8 cellular contexts compared by ENCODE assay signal in genomic region chr1:19250629-19251304, GRCh38. TPM values are rescaled to one million over a fixed set of nuclear protein-coding genes. Genes with fewer than 3 reads are reported as not detected.
DNase-seq lines count a peak whose midpoint lies in the region; ATAC-seq and TF ChIP-seq lines count a peak whose summit lies in the region.

No MANE protein-coding gene starts in this region.

- peaks cover 27% of the 10 kb centered on the region for H3K4me1 ChIP-seq in DOHH2 (ENCODE audit: control insufficient read depth, low read length)

- peaks cover 99% of the 10 kb centered on the region for H3K79me2 ChIP-seq in DOHH2 (ENCODE audit: control insufficient read depth, low read length)

- H3K27ac ChIP-seq in DOHH2 (ENCODE audit: low read depth, low read length) (peak overlapping the region; percentile 84), dorsolateral prefrontal cortex (peak overlapping the region in 53 of 59 donors; percentile 80 to 100 (median 98))

- TF ChIP-seq CTCF in DOHH2 (IDR thresholded peaks at IDR 0.05; ENCODE audit: low read depth, low read length, poor library complexity, severe bottlenecking) (no peak), NB4 (IDR thresholded peaks at IDR 0.05; ENCODE audit: low read depth, low read length) (no peak), dorsolateral prefrontal cortex (IDR thresholded peaks at IDR 0.05 in 54 of 56, conservative IDR thresholded peaks at IDR 0.05 in 2 of 56; ENCODE audit: low read depth in 1 of 56, partially characterized antibody in 56 of 56) (no peak), neural crest cell (conservative IDR thresholded peaks at IDR 0.05) (no peak)

- no peaks in the 10 kb centered on the region for H3K9me3 ChIP-seq in DOHH2 (ENCODE audit: control insufficient read depth, insufficient read depth, low read length)

- H3K4me2 ChIP-seq in DOHH2 (ENCODE audit: low read length) = peak overlapping the region; percentile 76

- no peak for TF ChIP-seq POLR2A in NB4 (IDR thresholded peaks at IDR 0.05; ENCODE audit: extremely low read depth, insufficient read length)

- H3K9me3 Mint-ChIP-seq in neural crest cell = no peaks in the 10 kb centered on the region

- peaks cover 63% of the 10 kb centered on the region for H3K36me3 ChIP-seq in DOHH2 (ENCODE audit: control insufficient read depth, low read length)

- H3K27me3 Mint-ChIP-seq in neural crest cell (ENCODE audit: low read depth) = no peaks in the 10 kb centered on the region

- intact Hi-C loops in dorsolateral prefrontal cortex (cut with DNase I) = loop anchor here (2.0 to 5.0 kb wide), 4 partner anchors 38 to 402 kb away; partner anchors contain the start of genes AKR7A2 (in 2 of the 2), SLC66A1 (in 2 of the 2), UBR4 (in 2 of the 2) and ALDH4A1 (in 1 of the 2)

- no peak for ATAC-seq in GM18858 (IDR thresholded peaks at IDR 0.05; ENCODE audit: unreplicated experiment)
- no peak for ATAC-seq in GM21423 (IDR thresholded peaks at IDR 0.05; ENCODE audit: unreplicated experiment)

- H3F3A ChIP-seq in DOHH2 (ENCODE audit: control insufficient read depth, insufficient read depth) = no peaks in the 10 kb centered on the region

- peak overlapping the region; percentile 99 for H3K27ac Mint-ChIP-seq in neural crest cell (ENCODE audit: unreplicated experiment)

- H4K20me1 ChIP-seq in DOHH2 (ENCODE audit: control insufficient read depth, insufficient read depth, low read depth, low read length) = peaks cover 23% of the 10 kb centered on the region

- H3K4me3 ChIP-seq in DOHH2 (ENCODE audit: low read length) = peak overlapping the region; percentile 91
- H3K4me3 ChIP-seq in NB4 (ENCODE audit: low read depth, low read length) = peak overlapping the region; percentile 97
- peak overlapping the region; percentile 45 to 100 (median 92) for H3K4me3 ChIP-seq in dorsolateral prefrontal cortex

- peak overlapping the region; percentile 99 for H3K4me3 Mint-ChIP-seq in neural crest cell

- DNase-seq in NB4 (ENCODE audit: low read depth) (peak; percentile 25), dorsolateral prefrontal cortex (no peak), neural crest cell (ENCODE audit: low read depth, low spot score) (no peak), NCI-H2107 (lab: John Stamatoyannopoulos, UW) (no peak), NCI-H2171 (lab: John Stamatoyannopoulos, UW) (no peak)

- H3K4me1 Mint-ChIP-seq in neural crest cell = peaks cover 30% of the 10 kb centered on the region

- H3K27me3 ChIP-seq in DOHH2 (ENCODE audit: control insufficient read depth, low read length) (no peaks in the 10 kb centered on the region), dorsolateral prefrontal cortex (no peaks in the 10 kb centered on the region)

- H3K36me3 Mint-ChIP-seq in neural crest cell (ENCODE audit: low read depth) = no peaks in the 10 kb centered on the region

- no peaks in the 10 kb centered on the region for H3K9me2 ChIP-seq in DOHH2 (replicated peaks; ENCODE audit: control insufficient read depth, low read length)

RNA-seq across cellular contexts. Expression of gene EMC1, which starts 0.6 kb away (rescaled TPM):
- total RNA-seq in dorsolateral prefrontal cortex (100 to 1,000 TPM in 14 of 120 experiments, 10 to 100 TPM in 106; 58.6 to 120 (median 88.1) TPM), neural crest cell (57.2 and 61.8 TPM in 2 replicates)

RNA-seq across cellular contexts. Expression of gene MRTO4, which starts 0.8 kb away (rescaled TPM):
- 10 to 100 TPM; 18.3 to 47.2 (median 30.0) TPM for total RNA-seq in dorsolateral prefrontal cortex
- 57.3 and 58.3 TPM in 2 replicates for total RNA-seq in neural crest cell

RNA-seq across cellular contexts. Expression of gene AKR7A3, which starts 37.8 kb away (rescaled TPM):
- total RNA-seq in dorsolateral prefrontal cortex = 1 to 10 TPM; 2.0 to 9.0 (median 4.2) TPM
- 2.0 and 2.1 TPM in 2 replicates for total RNA-seq in neural crest cell

RNA-seq across cellular contexts. Expression of gene UBR4, which starts 40.7 kb away (rescaled TPM):
- 100 to 1,000 TPM; 143 to 247 (median 184) TPM for total RNA-seq in dorsolateral prefrontal cortex
- total RNA-seq in neural crest cell = 114 and 125 TPM in 2 replicates
